Comparison of ENCODE assay signal across 8 cellular contexts in the genomic region with DNA sequence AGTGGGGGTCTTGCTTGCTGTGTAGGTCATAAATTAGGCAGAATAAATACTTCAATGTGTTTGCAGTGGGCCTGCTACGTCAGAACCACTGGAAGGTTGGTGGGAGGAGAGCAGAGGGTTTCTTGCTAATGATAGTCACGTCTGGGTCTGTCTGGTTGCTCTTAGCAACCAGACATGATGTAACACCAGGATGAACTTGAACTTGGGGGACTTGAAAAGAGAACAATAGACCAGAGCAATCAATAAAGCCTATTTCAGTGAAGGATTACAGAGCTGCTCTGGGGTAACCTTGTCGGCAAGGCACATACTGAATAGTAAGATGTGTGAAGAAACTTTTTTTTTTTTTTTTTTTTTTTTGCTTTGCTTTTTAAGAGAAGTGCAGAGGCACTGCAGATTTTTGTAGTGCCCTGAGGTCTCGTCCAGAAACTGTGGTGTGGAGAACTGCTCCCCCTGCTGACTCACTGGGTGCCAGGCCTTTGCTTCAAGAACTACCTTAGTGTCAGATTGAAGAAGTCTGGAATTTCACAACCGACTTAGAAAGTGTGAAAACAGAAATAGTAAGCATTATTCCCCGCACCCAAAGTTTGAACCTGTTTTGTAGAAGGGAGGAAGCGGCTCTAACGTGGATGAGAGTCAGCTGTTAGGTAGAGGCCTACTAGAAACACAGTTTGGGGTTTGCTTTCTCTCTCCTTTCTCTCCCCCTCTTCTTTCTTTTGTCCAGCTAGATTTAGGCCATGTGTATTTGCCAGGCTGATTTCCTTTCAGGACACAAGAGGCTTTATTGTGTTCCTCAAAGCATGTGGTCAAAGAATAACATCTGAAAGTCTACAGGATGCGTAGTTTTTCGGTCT.
A peak's percentile ranks its signal among the peaks of the same experiment; 100 is the strongest.
DNase-seq lines count a peak whose midpoint lies in the region; ATAC-seq and TF ChIP-seq lines count a peak whose summit lies in the region.

No MANE protein-coding gene starts in this region.

- H3K9ac ChIP-seq in stomach smooth muscle (ENCODE audit: low read length in 2 of 2): peak overlapping the region in 1 of 2 donors; percentile 48

- H3K9me3 ChIP-seq in neutrophil (no peaks in the 10 kb centered on the region), stomach smooth muscle (ENCODE audit: control insufficient read depth in 2 of 2, low read length in 2 of 2) (no peaks in the 10 kb centered on the region)

- peak; percentile 80 for ATAC-seq in GM21737 (IDR thresholded peaks at IDR 0.05; ENCODE audit: unreplicated experiment)
- peak; percentile 91 for ATAC-seq in activated T-helper 17 cell treated with anti-CD3 and anti-CD28 coated beads, Interleukin-2, amount 50 U/mL, for 72 hours (replicated peaks)

- peak overlapping the region; percentile 20 for H3K27ac Mint-ChIP-seq in activated T-helper 17 cell treated with anti-CD3 and anti-CD28 coated beads, Interleukin-2, amount 50 U/mL, for 72 hours

- H3K27me3 ChIP-seq in neutrophil (no peaks in the 10 kb centered on the region), stomach smooth muscle (ENCODE audit: control insufficient read depth in 1 of 2, insufficient read depth in 2 of 2, low read length in 2 of 2) (no peaks in the 10 kb centered on the region)

- no peaks in the 10 kb centered on the region for H3K9me3 Mint-ChIP-seq in activated T-helper 17 cell treated with anti-CD3 and anti-CD28 coated beads, Interleukin-2, amount 50 U/mL, for 72 hours

- peaks cover 5% of the 10 kb centered on the region for H3K36me3 Mint-ChIP-seq in activated T-helper 17 cell treated with anti-CD3 and anti-CD28 coated beads, Interleukin-2, amount 50 U/mL, for 72 hours (ENCODE audit: low read depth)

- DNase-seq in D341Med (ENCODE audit: low spot score): peak; percentile 71
- peak; percentile 71 for DNase-seq in LNCaP clone FGC (ENCODE audit: low read depth)
- DNase-seq in RPMI8226: peak; percentile 85
- peak; percentile 95 for DNase-seq in fibroblast of villous mesenchyme (ENCODE audit: low read depth)

- H3K27ac ChIP-seq in neutrophil (peak overlapping the region; percentile 36), stomach smooth muscle (ENCODE audit: low read length) (peak overlapping the region; percentile 53)

- TF ChIP-seq CTCF in LNCaP clone FGC (IDR thresholded peaks at IDR 0.05; ENCODE audit: control insufficient read depth, extremely low read depth, insufficient read depth) (peak; percentile 88), fibroblast of villous mesenchyme (IDR thresholded peaks at IDR 0.05; ENCODE audit: insufficient read depth, low read depth, low read length) (peak; percentile 92), neutrophil (IDR thresholded peaks at IDR 0.05) (no peak)

- peaks cover 9% of the 10 kb centered on the region for H3K4me1 Mint-ChIP-seq in activated T-helper 17 cell treated with anti-CD3 and anti-CD28 coated beads, Interleukin-2, amount 50 U/mL, for 72 hours

- no peak overlapping the region for H3K4me3 ChIP-seq in LNCaP clone FGC (ENCODE audit: low read depth, low read length)
- no peak overlapping the region for H3K4me3 ChIP-seq in fibroblast of villous mesenchyme (ENCODE audit: low read depth, low read length)
- no peak overlapping the region for H3K4me3 ChIP-seq in neutrophil (ENCODE audit: low read depth in 1 of 2, low read length in 1 of 2)
- H3K4me3 ChIP-seq in stomach smooth muscle (ENCODE audit: low read length in 2 of 2): no peak overlapping the region

- peak overlapping the region; percentile 16 for H3K4me3 Mint-ChIP-seq in activated T-helper 17 cell treated with anti-CD3 and anti-CD28 coated beads, Interleukin-2, amount 50 U/mL, for 72 hours

- H3K36me3 ChIP-seq in neutrophil (no peaks in the 10 kb centered on the region), stomach smooth muscle (ENCODE audit: control insufficient read depth in 2 of 2, insufficient read depth in 2 of 2, low read length in 2 of 2) (peaks cover 4 to 8% of the 10 kb centered on the region in 2 donors)

- H3K4me1 ChIP-seq in neutrophil (ENCODE audit: control insufficient read depth in 1 of 2, insufficient read depth in 1 of 2, low read depth in 1 of 2, low read length in 1 of 2) (peaks cover 0 to 25% of the 10 kb centered on the region in 2 experiments), stomach smooth muscle (ENCODE audit: control insufficient read depth, insufficient read depth, low read length) (peaks cover 40% of the 10 kb centered on the region)

- H3K27me3 Mint-ChIP-seq in activated T-helper 17 cell treated with anti-CD3 and anti-CD28 coated beads, Interleukin-2, amount 50 U/mL, for 72 hours: no peaks in the 10 kb centered on the region
